20 cellular contexts compared by ENCODE assay signal in the genomic region with DNA sequence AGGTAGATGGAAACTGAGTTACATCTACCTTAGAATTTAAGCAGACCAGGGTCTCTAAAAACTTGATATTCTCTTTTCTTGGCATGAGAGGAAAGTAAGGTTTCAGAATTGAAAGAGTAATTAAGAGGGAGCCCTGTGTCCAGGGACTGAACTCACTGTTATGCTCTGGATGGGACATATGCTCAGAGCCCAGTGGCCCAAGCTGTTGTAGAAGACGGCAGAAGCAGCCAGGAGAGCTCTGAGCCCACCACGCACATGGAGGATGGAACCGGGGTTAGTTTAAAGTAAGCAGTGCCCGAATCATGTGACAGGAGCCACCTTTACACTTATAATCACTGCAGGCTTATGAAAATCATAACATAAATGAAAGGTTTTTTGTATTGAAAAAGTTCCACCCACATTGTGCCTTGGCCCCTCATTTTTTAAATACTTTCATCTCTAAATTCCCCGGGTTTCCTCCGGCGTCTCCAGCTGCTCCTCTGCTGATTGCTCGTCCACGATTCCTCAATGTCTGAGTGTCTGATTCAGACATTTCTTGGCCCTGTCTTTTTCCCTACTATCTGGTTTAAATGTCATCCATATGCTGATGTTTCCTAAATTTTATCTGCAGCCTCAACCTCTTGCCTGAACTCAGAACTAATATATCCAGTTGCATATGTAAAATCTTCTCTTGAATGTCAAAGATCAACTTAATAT. TPM values are rescaled to one million over a fixed set of nuclear protein-coding genes. Genes with fewer than 3 reads are reported as not detected.
DNase-seq lines count a peak whose midpoint lies in the region; ATAC-seq and TF ChIP-seq lines count a peak whose summit lies in the region.
"Had no signal": no experiment of that assay in that cellular context is flagged by ENCODE, and none has a peak within 500 bp of the region (broad histone marks: within the 10 kb centered on the region; RNA-seq: fewer than 3 reads in every experiment).

No MANE protein-coding gene starts in this region.

- intact Hi-C loops in Right ventricle myocardium superior (cut with DNase I), result loop anchor here (10.0 kb wide), 1 partner anchor 55 kb away; no protein-coding TSS in a partner anchor
- intact Hi-C loops in Right ventricle myocardium inferior (cut with DNase I), result loop anchor here (5.0 kb wide), 2 partner anchors 37 to 77 kb away; partner anchors contain the start of gene SPTBN1
- intact Hi-C loops in uterus (cut with DNase I; ENCODE audit: low total_unique reads), result no loop called here
- intact Hi-C loops in dorsolateral prefrontal cortex (cut with DNase I), result no loop called here

- TF ChIP-seq POLR2A in uterus (IDR thresholded peaks at IDR 0.05), result no peak

- H3K4me3 Mint-ChIP-seq in glutamatergic neuron (ENCODE audit: unreplicated experiment), result peak overlapping the region; percentile 82
- H3K4me3 Mint-ChIP-seq in stimulated activated effector memory CD8-positive, alpha-beta T cell treated with anti-CD3 and anti-CD28 coated beads, Interleukin-12 subunit alpha, Interleukin-12 subunit beta, amount 100 ng/mL, for 72 hours, result no peak overlapping the region
- H3K4me3 Mint-ChIP-seq: activated T-helper 1 cell treated with anti-CD3 and anti-CD28 coated beads, Interleukin-12 subunit alpha, Interleukin-12 subunit beta, Interleukin-2, Interleukin-4 antibody, amounts not matched to agents 30 ng/mL and 10 ng/mL and 1 ng/mL, durations not matched to agents 14 hours and 24 hours and 36 hours had no signal

- H3K27ac Mint-ChIP-seq in glutamatergic neuron (ENCODE audit: unreplicated experiment), result peak overlapping the region; percentile 93
- no peak overlapping the region for H3K27ac Mint-ChIP-seq in stimulated activated effector memory CD8-positive, alpha-beta T cell treated with anti-CD3 and anti-CD28 coated beads, Interleukin-12 subunit alpha, Interleukin-12 subunit beta, amount 100 ng/mL, for 72 hours
- H3K27ac Mint-ChIP-seq: activated T-helper 1 cell treated with anti-CD3 and anti-CD28 coated beads, Interleukin-12 subunit alpha, Interleukin-12 subunit beta, Interleukin-2, Interleukin-4 antibody, amounts not matched to agents 30 ng/mL and 10 ng/mL and 1 ng/mL, durations not matched to agents 14 hours and 24 hours and 36 hours had no signal

- H3K36me3 ChIP-seq in osteoblast (ENCODE audit: insufficient read depth, low read length) (no peaks in the 10 kb centered on the region), uterus (no peaks in the 10 kb centered on the region)
- H3K36me3 ChIP-seq: BE2C, thyroid gland had no signal

- no peaks in the 10 kb centered on the region for H4K20me1 ChIP-seq in osteoblast (ENCODE audit: insufficient read depth, low read length)

- H3K27me3 Mint-ChIP-seq in glutamatergic neuron (ENCODE audit: unreplicated experiment), result peaks cover 8% of the 10 kb centered on the region

- peaks cover 12% of the 10 kb centered on the region for H3K9me3 Mint-ChIP-seq in glutamatergic neuron (ENCODE audit: unreplicated experiment)
- no peaks in the 10 kb centered on the region for H3K9me3 Mint-ChIP-seq in stimulated activated effector memory CD8-positive, alpha-beta T cell treated with anti-CD3 and anti-CD28 coated beads, Interleukin-12 subunit alpha, Interleukin-12 subunit beta, amount 100 ng/mL, for 72 hours

- no peak overlapping the region for H3K4me3 ChIP-seq in osteoblast (ENCODE audit: insufficient read depth, low read length)
- no peak overlapping the region for H3K4me3 ChIP-seq in uterus
- peak overlapping the region in 2 of 59 donors; percentile 4 to 12 for H3K4me3 ChIP-seq in dorsolateral prefrontal cortex
- H3K4me3 ChIP-seq: K562, thyroid gland had no signal

- H3K4me2 ChIP-seq in osteoblast (ENCODE audit: insufficient read depth, low read length), result no peak overlapping the region

- peaks cover 43% of the 10 kb centered on the region for H3K4me1 Mint-ChIP-seq in glutamatergic neuron (ENCODE audit: low read depth, unreplicated experiment)
- H3K4me1 Mint-ChIP-seq in stimulated activated effector memory CD8-positive, alpha-beta T cell treated with anti-CD3 and anti-CD28 coated beads, Interleukin-12 subunit alpha, Interleukin-12 subunit beta, amount 100 ng/mL, for 72 hours, result peaks cover 10% of the 10 kb centered on the region

- peak overlapping the region; percentile 6 for H2AFZ ChIP-seq in osteoblast (ENCODE audit: low read length)

- DNase-seq in Right ventricle myocardium superior (no peak), Right ventricle myocardium inferior (ENCODE audit: missing footprints) (no peak), glutamatergic neuron (peak; percentile 53), osteoblast (ENCODE audit: insufficient read length, low spot score, missing footprints) (no peak), uterus (no peak), dorsolateral prefrontal cortex (no peak)
- no peak for DNase-seq in stimulated activated effector memory CD8-positive, alpha-beta T cell treated with anti-CD3 and anti-CD28 coated beads, Interleukin-12 subunit alpha, Interleukin-12 subunit beta, amount 100 ng/mL, for 72 hours (ENCODE audit: low spot score in 2 of 2)
- DNase-seq: activated naive CD4-positive, alpha-beta T cell treated with anti-CD3 and anti-CD28 coated beads, Interleukin-2, amount 50 U/mL, for 16 hours; BE2C; DMS53; NCI-H1417 treated with DMSO at 0.1 percent for 48 hours; NCI-H446; NCI-H82; stimulated activated CD4-positive, alpha-beta T cell treated with anti-CD3 and anti-CD28 coated beads, Interleukin-12 subunit alpha, Interleukin-12 subunit beta, amount 100 ng/mL, for 4 hours; stimulated activated CD4-positive, alpha-beta T cell treated with anti-CD3 and anti-CD28 coated beads, Interleukin-4, amount 100 ng/mL, for 24 hours; stimulated activated naive CD4-positive, alpha-beta T cell; thyroid gland had no signal

- ATAC-seq in Right ventricle myocardium superior (ENCODE audit: poor library complexity) (peak; percentile 35), Right ventricle myocardium inferior (no peak), HG03139 (IDR thresholded peaks at IDR 0.05; ENCODE audit: unreplicated experiment) (no peak)
- ATAC-seq in stimulated activated effector memory CD8-positive, alpha-beta T cell treated with anti-CD3 and anti-CD28 coated beads, Interleukin-12 subunit alpha, Interleukin-12 subunit beta, amount 100 ng/mL, for 72 hours, result no peak
- ATAC-seq: K562 had no signal

- no peaks in the 10 kb centered on the region for H3K79me2 ChIP-seq in osteoblast (ENCODE audit: insufficient read depth, low read length)

- no peak overlapping the region for H3K27ac ChIP-seq in osteoblast (ENCODE audit: low read depth, low read length)
- peak overlapping the region; percentile 32 to 50 for H3K27ac ChIP-seq in uterus
- peak overlapping the region in 28 of 59 donors; percentile 1 to 72 (median 32) for H3K27ac ChIP-seq in dorsolateral prefrontal cortex

- H3K9me3 ChIP-seq in osteoblast (ENCODE audit: low read depth, low read length), result no peaks in the 10 kb centered on the region
- H3K9me3 ChIP-seq in uterus, result no peaks in the 10 kb centered on the region
- H3K9me3 ChIP-seq: BE2C, thyroid gland had no signal

- H3K36me3 Mint-ChIP-seq in glutamatergic neuron (ENCODE audit: unreplicated experiment), result peaks cover 6% of the 10 kb centered on the region
- no peaks in the 10 kb centered on the region for H3K36me3 Mint-ChIP-seq in stimulated activated effector memory CD8-positive, alpha-beta T cell treated with anti-CD3 and anti-CD28 coated beads, Interleukin-12 subunit alpha, Interleukin-12 subunit beta, amount 100 ng/mL, for 72 hours

- H3K27me3 ChIP-seq in osteoblast (ENCODE audit: insufficient read depth, low read length) (no peaks in the 10 kb centered on the region), uterus (no peaks in the 10 kb centered on the region), dorsolateral prefrontal cortex (no peaks in the 10 kb centered on the region)
- H3K27me3 ChIP-seq: BE2C, thyroid gland had no signal

- H3K4me1 ChIP-seq in osteoblast (ENCODE audit: insufficient read depth, low read length), result no peaks in the 10 kb centered on the region
- no peaks in the 10 kb centered on the region for H3K4me1 ChIP-seq in uterus
- H3K4me1 ChIP-seq: BE2C had no signal

- TF ChIP-seq CTCF in glutamatergic neuron (IDR thresholded peaks at IDR 0.05; ENCODE audit: partially characterized antibody, unreplicated experiment) (no peak), osteoblast (IDR thresholded peaks at IDR 0.05; ENCODE audit: extremely low read depth, low read depth, low read length) (no peak), uterus (IDR thresholded peaks at IDR 0.05) (no peak), dorsolateral prefrontal cortex (IDR thresholded peaks at IDR 0.05 in 54 of 56, conservative IDR thresholded peaks at IDR 0.05 in 2 of 56; ENCODE audit: low read depth in 1 of 56, partially characterized antibody in 56 of 56) (no peak)

RNA-seq across cellular contexts. Expression of gene SPTBN1, which starts 36.1 kb away (rescaled TPM):
- total RNA-seq in Right ventricle myocardium superior, result 391 TPM
- 439 TPM for total RNA-seq in Right ventricle myocardium inferior
- total RNA-seq in glutamatergic neuron (ENCODE audit: unreplicated experiment), result 385 TPM
- total RNA-seq in osteoblast, result 249 and 250 TPM in 2 replicates
- 100 to 1,000 TPM; 189 to 423 (median 341) TPM for total RNA-seq in uterus
- 100 to 1,000 TPM; 567 to 884 (median 665) TPM for total RNA-seq in dorsolateral prefrontal cortex

Comparison
In these comparisons a context has a peak if more than half of its experiments do, and no peak if none do; other contexts are left out.
1. intact Hi-C loops: an anchor here in Right ventricle myocardium superior (10.0 kb wide) and Right ventricle myocardium inferior (5.0 kb wide); none called in uterus and dorsolateral prefrontal cortex.